Comparison of ENCODE assay signal across 23 cellular contexts in the genomic region with DNA sequence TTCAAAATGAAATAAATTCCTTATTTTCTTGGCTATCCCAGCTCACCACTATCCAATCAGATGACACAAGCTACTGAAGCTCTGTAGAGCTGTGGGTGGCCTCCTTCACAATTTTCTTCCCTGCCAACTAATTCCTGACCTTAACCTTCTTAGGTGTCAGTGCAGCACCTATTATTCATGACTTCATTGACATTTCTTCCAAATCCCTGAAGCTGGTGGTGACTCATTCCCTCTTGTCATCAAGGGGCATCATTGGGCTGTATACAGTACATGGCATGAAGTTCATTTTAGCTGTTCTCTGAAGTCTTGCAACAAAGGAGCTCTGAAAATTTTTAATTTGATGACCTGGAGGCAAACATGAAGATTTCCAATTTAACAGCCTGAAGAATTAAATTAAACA. TPM values are rescaled to one million over a fixed set of nuclear protein-coding genes. Genes with fewer than 3 reads are reported as not detected.
A peak's percentile ranks its signal among the peaks of the same experiment; 100 is the strongest.
DNase-seq lines count a peak whose midpoint lies in the region; ATAC-seq and TF ChIP-seq lines count a peak whose summit lies in the region.
"Had no signal": no experiment of that assay in that cellular context is flagged by ENCODE, and none has a peak within 500 bp of the region (broad histone marks: within the 10 kb centered on the region; RNA-seq: fewer than 3 reads in every experiment).

No MANE protein-coding gene starts in this region.

- ATAC-seq in HG02678 (IDR thresholded peaks at IDR 0.05; ENCODE audit: unreplicated experiment) (no peak), GM19395 (IDR thresholded peaks at IDR 0.05; ENCODE audit: unreplicated experiment) (no peak)
- ATAC-seq: activated CD8-positive, alpha-beta T cell treated with anti-CD3 and anti-CD28 coated beads for 36 hours; sciatic nerve; WTC11 had no signal

- no peaks in the 10 kb centered on the region for H3K36me3 ChIP-seq in MG63
- H3K36me3 ChIP-seq in mammary epithelial cell (ENCODE audit: insufficient read depth, low read length) = no peaks in the 10 kb centered on the region
- H3K36me3 ChIP-seq: ascending aorta, tibial nerve had no signal

- H2AFZ ChIP-seq in mammary epithelial cell (ENCODE audit: low read depth, low read length) = no peak overlapping the region
- H2AFZ ChIP-seq: hepatocyte had no signal

- no peaks in the 10 kb centered on the region for H3K9me3 ChIP-seq in MG63
- no peaks in the 10 kb centered on the region for H3K9me3 ChIP-seq in mammary epithelial cell (replicated peaks; ENCODE audit: insufficient read depth, low read length)
- H3K9me3 ChIP-seq: ascending aorta, tibial nerve had no signal

- H3K27ac ChIP-seq in mammary epithelial cell (ENCODE audit: insufficient read depth, low read depth, low read length) = no peak overlapping the region
- H3K27ac ChIP-seq: ascending aorta, hepatocyte, tibial nerve had no signal

- H3K4me1 ChIP-seq in mammary epithelial cell (ENCODE audit: insufficient read depth, low read length) = peaks cover 15% of the 10 kb centered on the region

- no peaks in the 10 kb centered on the region for H4K20me1 ChIP-seq in mammary epithelial cell (ENCODE audit: insufficient read depth, low read length)

- H3K4me3 ChIP-seq in MG63 = no peak overlapping the region
- no peak overlapping the region for H3K4me3 ChIP-seq in mammary epithelial cell (replicated peaks in 1 of 3; ENCODE audit: insufficient read depth in 1 of 3, low read depth in 2 of 3, low read length in 3 of 3)
- H3K4me3 ChIP-seq: ascending aorta, hepatocyte, tibial nerve had no signal

- no peak overlapping the region for H3K9ac ChIP-seq in mammary epithelial cell (ENCODE audit: insufficient read depth, low read length)

- H3K79me2 ChIP-seq in mammary epithelial cell (ENCODE audit: insufficient read depth, low read length) = no peaks in the 10 kb centered on the region
- H3K79me2 ChIP-seq: hepatocyte had no signal

- intact Hi-C loops in mammary epithelial cell (cut with micrococcal nuclease) = no loop called here

- in situ Hi-C loops in mammary epithelial cell (cut with MboI; ENCODE audit: low sequenced_read_pairs in 2 of 2) = no loop called here

- no peak overlapping the region for H3K4me2 ChIP-seq in mammary epithelial cell (ENCODE audit: insufficient read depth, low read depth, low read length)
- H3K4me2 ChIP-seq: hepatocyte had no signal

- BruUV-seq in mammary epithelial cell (replicated peaks; lab: Mats Ljungman, UMichigan) = no TSS peak

- H3K27me3 ChIP-seq in MG63 (no peaks in the 10 kb centered on the region), mammary epithelial cell (ENCODE audit: insufficient read depth, low read length) (no peaks in the 10 kb centered on the region)
- H3K27me3 ChIP-seq: ascending aorta, tibial nerve had no signal

- dilution Hi-C loops in mammary epithelial cell (cut with HindIII; ENCODE audit: low sequenced_read_pairs) = no loop called here

- CTCF ChIA-PET in mammary epithelial cell (lab: Charles Lee; ENCODE audit: low non-redundant PET) = no interaction called here

- no peak for TF ChIP-seq CTCF in mammary epithelial cell (conservative IDR thresholded peaks at IDR 0.05 in 1 of 2, IDR thresholded peaks at IDR 0.05 in 1 of 2; ENCODE audit: extremely low read depth in 1 of 2, insufficient read depth in 1 of 2, low read depth in 1 of 2, low read length in 2 of 2)

- peak; percentile 80 for DNase-seq in ELR (ENCODE audit: low read depth)
- peak; percentile 34 for DNase-seq in MG63
- DNase-seq in mammary epithelial cell = peak; percentile 50
- peak; percentile 15 for DNase-seq in pons (ENCODE audit: low spot score)
- no peak for DNase-seq in NOMO-1 treated with dmso at 0.1 percent for 144 hours (lab: John Stamatoyannopoulos, UW; ENCODE audit: unreplicated experiment)
- DNase-seq: activated CD8-positive, alpha-beta T cell treated with anti-CD3 and anti-CD28 coated beads for 36 hours; activated naive CD4-positive, alpha-beta T cell treated with anti-CD3 and anti-CD28 coated beads for 36 hours; activated T-cell treated with anti-CD3 and anti-CD28 coated beads, Interleukin-2, amount 50 U/mL, for 24 hours; COR-L47; endodermal cell; H9; islet precursor cell; NCI-H2029; SHP77 treated with DMSO at 0.1 percent for 48 hours; stimulated activated naive CD4-positive, alpha-beta T cell; T-helper 2 cell had no signal

RNA-seq across cellular contexts. Expression of gene ADRA1B, which starts 42.0 kb away (rescaled TPM):
- total RNA-seq in MG63 (2014; rRNA removed; shearing (Covaris generic); ENCODE audit: low replicate concordance) = 0.25 and 0.56 TPM in 2 replicates
- total RNA-seq in mammary epithelial cell = under 1 TPM; 0.67 to 0.80 TPM
- polyA plus RNA-seq in mammary epithelial cell = 0.77 TPM
- polyA minus RNA-seq in mammary epithelial cell = 5.4 TPM
- total RNA-seq: activated CD8-positive, alpha-beta T cell treated with anti-CD3 and anti-CD28 coated beads for 36 hours; activated naive CD4-positive, alpha-beta T cell treated with anti-CD3 and anti-CD28 coated beads for 36 hours; H9 had no signal
